In genomic region chr14:93788307-93788556, GRCh38 we compare ENCODE assay signal across 12 cellular contexts. TPM values are rescaled to one million over a fixed set of nuclear protein-coding genes. Genes with fewer than 3 reads are reported as not detected.
DNase-seq lines count a peak whose midpoint lies in the region; ATAC-seq and TF ChIP-seq lines count a peak whose summit lies in the region.
"Had no signal": no experiment of that assay in that cellular context is flagged by ENCODE, and none has a peak within 500 bp of the region (broad histone marks: within the 10 kb centered on the region; RNA-seq: fewer than 3 reads in every experiment).

Gene PRIMA1 (minus strand): TSS chr14:93788485. CDS start chr14:93787718, 767 bp downstream.

- no peak; the same call in 1 of the 2 replicates for ATAC-seq in WTC11
- ATAC-seq in HG02973 (IDR thresholded peaks at IDR 0.05; ENCODE audit: unreplicated experiment), result no peak
- ATAC-seq: natural killer cell had no signal

- POLR2A ChIA-PET in WTC11 (lab: Charles Lee), result no interaction called here

- CTCF ChIA-PET in WTC11 (lab: Charles Lee), result interaction anchor here (0.7 to 6.0 kb wide), 6 partner anchors 8 to 348 kb away, joined by 3 to 37 read pairs (median 4); no protein-coding TSS in a partner anchor

- H3K27me3 Mint-ChIP-seq in WTC11 (ENCODE audit: low read depth), result peaks cover 52% of the 10 kb centered on the region

- DNase-seq in WTC11 (ENCODE audit: low spot score) (no peak), iPS DF 6.9 (ENCODE audit: low read depth, low spot score) (no peak), retina (peak; percentile 72), NCI-H2227 treated with DMSO at 0.1 percent for 48 hours (lab: John Stamatoyannopoulos, UW) (no peak), SJCRH30 (no peak)
- no peak for DNase-seq in stimulated activated CD4-positive, alpha-beta T cell treated with anti-CD3 and anti-CD28 coated beads, Interleukin-4, amount 100 ng/mL, for 24 hours
- DNase-seq: activated CD8-positive, alpha-beta memory T cell treated with anti-CD3 and anti-CD28 coated beads for 24 hours; effector CD8-positive, alpha-beta T cell; natural killer cell had no signal

- TF ChIP-seq CTCF in C4-2B (conservative IDR thresholded peaks at IDR 0.05) (no peak), WTC11 (IDR thresholded peaks at IDR 0.05) (no peak)

- no CpG with 5 or more reads among the region's 23 CpGs for WGBS in iPS DF 6.9 (ENCODE audit: insufficient coverage, insufficient read length)

- peak within 1 kb of the TSS; percentile 89 for H3K4me3 Mint-ChIP-seq in WTC11
- H3K4me3 Mint-ChIP-seq: natural killer cell had no signal

- H3K4me3 ChIP-seq in iPS DF 6.9 (ENCODE audit: low read length), result peak within 1 kb of the TSS; percentile 80
- no peak within 1 kb of the TSS for H3K4me3 ChIP-seq in SJCRH30

- H3K4me1 ChIP-seq in iPS DF 6.9 (ENCODE audit: control insufficient read depth, insufficient read depth, low read length) (peaks cover 7% of the 10 kb centered on the region; the same call in 1 of the 2 replicates), SJCRH30 (no peaks in the 10 kb centered on the region)

- H3K36me3 ChIP-seq in iPS DF 6.9 (ENCODE audit: control insufficient read depth, insufficient read depth, low read length) (no peaks in the 10 kb centered on the region; the same call in 1 of the 2 replicates), SJCRH30 (no peaks in the 10 kb centered on the region)

- H3K27ac Mint-ChIP-seq in WTC11, result peak within 1 kb of the TSS; percentile 67
- H3K27ac Mint-ChIP-seq: natural killer cell had no signal

- H3K4me1 Mint-ChIP-seq in WTC11, result peaks cover 16% of the 10 kb centered on the region
- H3K4me1 Mint-ChIP-seq: natural killer cell had no signal

- H3K27ac ChIP-seq in C4-2B (peak within 1 kb of the TSS; percentile 23), iPS DF 6.9 (ENCODE audit: low read length) (no peak within 1 kb of the TSS), SJCRH30 (no peak within 1 kb of the TSS)

- peaks cover 14% of the 10 kb centered on the region for H3K9me3 Mint-ChIP-seq in WTC11
- H3K9me3 Mint-ChIP-seq: natural killer cell had no signal

- H3K27me3 ChIP-seq in iPS DF 6.9 (ENCODE audit: control insufficient read depth, insufficient read depth, low read length), result peaks cover 11% of the 10 kb centered on the region; the same call in 1 of the 2 replicates
- no peaks in the 10 kb centered on the region for H3K27me3 ChIP-seq in SJCRH30

- no peaks in the 10 kb centered on the region for H3K9me3 ChIP-seq in iPS DF 6.9 (ENCODE audit: control insufficient read depth, insufficient read depth, low read length)
- no peaks in the 10 kb centered on the region for H3K9me3 ChIP-seq in SJCRH30 (replicated peaks)

- H3K36me3 Mint-ChIP-seq in WTC11, result peaks cover 4% of the 10 kb centered on the region; the same call in 1 of the 2 replicates
- H3K36me3 Mint-ChIP-seq: natural killer cell had no signal

TF ChIP-seq in WTC11, 78 proteins besides CTCF, POLR2A, EP300 and RAD21 (continues in another document):
- TF ChIP-seq SOX15 (CRISPR knock-in tag; IDR thresholded peaks at IDR 0.05) (no peak), ZNF396 (CRISPR knock-in tag; IDR thresholded peaks at IDR 0.05; ENCODE audit: borderline replicate concordance) (no peak), JUN (CRISPR knock-in tag; IDR thresholded peaks at IDR 0.05) (no peak), ZNF671 (CRISPR knock-in tag; IDR thresholded peaks at IDR 0.05) (no peak), FOXK1 (CRISPR knock-in tag; IDR thresholded peaks at IDR 0.05) (no peak), TEAD1 (CRISPR knock-in tag; IDR thresholded peaks at IDR 0.05) (no peak), TP53 (CRISPR knock-in tag; IDR thresholded peaks at IDR 0.05) (no peak), NFE2L1 (CRISPR knock-in tag; IDR thresholded peaks at IDR 0.05) (no peak), MAX (CRISPR knock-in tag; IDR thresholded peaks at IDR 0.05) (no peak), ZNF281 (CRISPR knock-in tag; IDR thresholded peaks at IDR 0.05) (no peak), CREB1 (CRISPR knock-in tag; IDR thresholded peaks at IDR 0.05) (no peak), IRF1 (CRISPR knock-in tag; IDR thresholded peaks at IDR 0.05) (no peak), KAT7 (CRISPR knock-in tag; IDR thresholded peaks at IDR 0.05; ENCODE audit: borderline replicate concordance) (no peak), SP1 (CRISPR knock-in tag; conservative IDR thresholded peaks at IDR 0.05) (0 out of 2 replicates have a peak, but pooled peaks have one; percentile 37), OVOL2 (CRISPR knock-in tag; IDR thresholded peaks at IDR 0.05; ENCODE audit: borderline replicate concordance) (no peak), MYBL2 (CRISPR knock-in tag; IDR thresholded peaks at IDR 0.05) (no peak), HMGXB4 (CRISPR knock-in tag; IDR thresholded peaks at IDR 0.05) (peak; percentile 72; the same call in 1 of the 2 replicates), FOXP1 (CRISPR knock-in tag; IDR thresholded peaks at IDR 0.05; ENCODE audit: borderline replicate concordance) (0 out of 2 replicates have a peak, but pooled peaks have one; percentile 31), ATF1 (CRISPR knock-in tag; IDR thresholded peaks at IDR 0.05) (0 out of 2 replicates have a peak, but pooled peaks have one; percentile 20), SMAD4 (CRISPR knock-in tag; IDR thresholded peaks at IDR 0.05) (no peak), JAZF1 (CRISPR knock-in tag; IDR thresholded peaks at IDR 0.05) (no peak), NFYB (CRISPR knock-in tag; conservative IDR thresholded peaks at IDR 0.05; ENCODE audit: low read depth) (no peak), MLX (CRISPR knock-in tag; IDR thresholded peaks at IDR 0.05) (0 out of 2 replicates have a peak, but pooled peaks have one; percentile 38), CREM (CRISPR knock-in tag; IDR thresholded peaks at IDR 0.05) (no peak), ATF2 (CRISPR knock-in tag; IDR thresholded peaks at IDR 0.05; ENCODE audit: borderline replicate concordance, low read depth) (no peak)

RNA-seq across cellular contexts. Expression of gene PRIMA1, which starts in this region (rescaled TPM):
- 3.9 to 4.9 TPM (median 4.1 TPM) in 3 replicates for total RNA-seq in WTC11 (2021)
- not detected in 2 replicates for total RNA-seq in SJCRH30 (2014; rRNA removed; shearing (Covaris generic))
- total RNA-seq: LHCN-M2, natural killer cell had no signal
